In the genomic region with DNA sequence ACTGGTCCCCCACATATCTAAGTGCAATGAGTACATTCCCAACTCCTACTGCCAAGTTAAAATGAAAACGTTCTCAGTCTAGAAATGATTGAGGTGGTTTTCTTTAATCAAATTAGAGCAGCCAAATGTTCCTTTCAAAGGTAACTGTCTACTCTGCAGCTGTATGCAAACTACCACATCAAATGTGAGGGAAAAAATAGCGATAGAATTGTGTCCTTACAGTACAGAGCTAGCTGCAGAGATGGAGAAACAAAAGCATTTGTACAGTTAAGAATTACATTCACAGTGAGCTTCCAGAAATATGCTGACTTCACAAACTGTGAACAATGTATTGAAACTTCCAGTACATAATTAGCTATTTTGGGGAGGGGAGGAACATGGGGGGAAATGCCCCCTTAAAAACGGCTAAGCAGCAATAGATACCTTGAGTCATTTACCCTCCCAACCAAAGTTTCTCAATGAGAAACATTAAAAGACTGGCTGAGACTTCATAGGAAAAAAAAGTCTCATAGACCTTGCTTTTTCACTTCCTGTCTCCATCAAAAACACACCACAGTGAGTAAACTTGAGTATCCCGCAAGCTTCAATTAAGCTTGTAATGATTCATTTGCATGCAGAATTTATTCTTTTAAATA, we compare ENCODE assay signal across 9 cellular contexts. TPM values are rescaled to one million over a fixed set of nuclear protein-coding genes. Genes with fewer than 3 reads are reported as not detected.
DNase-seq lines count a peak whose midpoint lies in the region; ATAC-seq, FAIRE-seq and TF ChIP-seq lines count a peak whose summit lies in the region.
"Had no signal": no experiment of that assay in that cellular context is flagged by ENCODE, and none has a peak within 500 bp of the region (broad histone marks: within the 10 kb centered on the region; RNA-seq: fewer than 3 reads in every experiment).

No MANE protein-coding gene starts in this region.

- no peak for FAIRE-seq in H1 (lab: Jason Lieb, UNC)

- no peak overlapping the region for H3K4me3 ChIP-seq in H1 (ENCODE audit: extremely low read depth in 1 of 4, insufficient read depth in 2 of 4, low read depth in 3 of 4, low read length in 4 of 4)
- H3K4me3 ChIP-seq in esophagus squamous epithelium = no peak overlapping the region

- CTCF ChIA-PET in H1 (lab: Charles Lee; ENCODE audit: partially characterized antibody) = no interaction called here

- H3K9ac ChIP-seq in H1 (replicated peaks in 1 of 4; ENCODE audit: extremely low read depth in 1 of 4, low read depth in 3 of 4, low read length in 3 of 4) = no peak overlapping the region

- no peak overlapping the region for H2BK15ac ChIP-seq in H1 (ENCODE audit: low read length)

- H2BK12ac ChIP-seq in H1 (ENCODE audit: low read depth, low read length) = no peak overlapping the region

- H3K79me1 ChIP-seq in H1 (ENCODE audit: low read depth, low read length) = no peaks in the 10 kb centered on the region

- no peak overlapping the region for H2BK5ac ChIP-seq in H1 (ENCODE audit: low read depth, low read length)

- H3K14ac ChIP-seq in H1 (ENCODE audit: insufficient read length) = no peak overlapping the region

- H3K56ac ChIP-seq in H1 (replicated peaks; ENCODE audit: insufficient read length, low read depth, low read length) = no peak overlapping the region

- no peak for TF ChIP-seq CTCF in H1 (IDR thresholded peaks at IDR 0.05; ENCODE audit: control extremely low read depth in 1 of 3, insufficient read depth in 1 of 3, low read depth in 1 of 3, low read length in 3 of 3)
- no peak for TF ChIP-seq CTCF in esophagus squamous epithelium (IDR thresholded peaks at IDR 0.05)

- peaks cover 0 to 9% of the 10 kb centered on the region in 2 experiments; a peak in 2 of 4 replicates for H3K9me3 ChIP-seq in H1 (ENCODE audit: insufficient read depth in 2 of 2, low read depth in 1 of 2, low read length in 1 of 2)
- H3K9me3 ChIP-seq in esophagus squamous epithelium = no peaks in the 10 kb centered on the region

- no peaks in the 10 kb centered on the region for H3K23me2 ChIP-seq in H1 (ENCODE audit: low read depth, low read length)

- no peaks in the 10 kb centered on the region for H4K20me1 ChIP-seq in H1 (replicated peaks in 1 of 2; ENCODE audit: control insufficient read depth in 1 of 2, insufficient read depth in 2 of 2, low read length in 2 of 2)

- no peak overlapping the region for H3K23ac ChIP-seq in H1 (ENCODE audit: insufficient read length)

- no peak overlapping the region for H2AK5ac ChIP-seq in H1 (ENCODE audit: low read depth, low read length)

- ATAC-seq in HG02678 (IDR thresholded peaks at IDR 0.05; ENCODE audit: unreplicated experiment) = peak; percentile 65

- no peaks in the 10 kb centered on the region for H3K27me3 ChIP-seq in H1 (replicated peaks in 1 of 4; ENCODE audit: control insufficient read depth in 3 of 4, extremely low read depth in 1 of 4, insufficient read depth in 3 of 4, low read length in 3 of 4)
- H3K27me3 ChIP-seq in esophagus squamous epithelium = no peaks in the 10 kb centered on the region

- DNase-seq in DMS153 (lab: John Stamatoyannopoulos, UW) (peak; percentile 31), DMS153 treated with DMSO at 0.1 percent for 48 hours (lab: John Stamatoyannopoulos, UW; ENCODE audit: unreplicated experiment) (no peak), NCI-H526 treated with DMSO at 0.1 percent for 48 hours (lab: John Stamatoyannopoulos, UW) (peak; percentile 98), H1 (ENCODE audit: low read depth in 1 of 2, low spot score in 2 of 2) (no peak), NCI-H1436 treated with DMSO at 0.1 percent for 48 hours (lab: John Stamatoyannopoulos, UW) (no peak), esophagus squamous epithelium (lab: John Stamatoyannopoulos, UW) (no peak)
- no peak for DNase-seq in effector CD8-positive, alpha-beta T cell (lab: John Stamatoyannopoulos, UW)

- no peak for TF ChIP-seq RAD21 in H1 (IDR thresholded peaks at IDR 0.05 in 1 of 2, conservative IDR thresholded peaks at IDR 0.05 in 1 of 2; ENCODE audit: low read depth in 2 of 2, low read length in 2 of 2)

- no peak overlapping the region for H2BK20ac ChIP-seq in H1 (ENCODE audit: low read length)

- no peak overlapping the region for H2BK120ac ChIP-seq in H1 (replicated peaks; ENCODE audit: low read depth, low read length)

- no peak for TF ChIP-seq EP300 in H1 (IDR thresholded peaks at IDR 0.05; ENCODE audit: borderline replicate concordance in 1 of 2, low read depth in 2 of 2, low read length in 2 of 2)

- no peak overlapping the region for H3K4me2 ChIP-seq in H1 (ENCODE audit: insufficient read depth in 1 of 2, low read depth in 2 of 2, low read length in 2 of 2)

- no peak overlapping the region for H3K18ac ChIP-seq in H1 (ENCODE audit: extremely low read depth, low read length)

- H3K4ac ChIP-seq in H1 (replicated peaks; ENCODE audit: insufficient read length, low read depth, low read length) = no peak overlapping the region

- H3K4me1 ChIP-seq in H1 (replicated peaks in 1 of 4; ENCODE audit: control insufficient read depth in 3 of 4, insufficient read depth in 4 of 4, low read length in 3 of 4) (peaks cover 0 to 17% (median 7%) of the 10 kb centered on the region in 4 experiments; a peak in 5 of 7 replicates), esophagus squamous epithelium (peaks cover 13 to 34% (median 14%) of the 10 kb centered on the region in 3 donors)

- no peak overlapping the region for H2AFZ ChIP-seq in H1 (ENCODE audit: low read length)

- TF ChIP-seq POLR2A in H1 (IDR thresholded peaks at IDR 0.05; ENCODE audit: control extremely low read depth in 1 of 2, low read depth in 2 of 2, low read length in 2 of 2) (no peak), esophagus squamous epithelium (IDR thresholded peaks at IDR 0.05) (no peak)

- no peak overlapping the region for H4K8ac ChIP-seq in H1 (ENCODE audit: extremely low read depth, insufficient read depth, low read length)

- H3K36me3 ChIP-seq in H1 (ENCODE audit: control insufficient read depth in 2 of 4, insufficient read depth in 4 of 4, low read length in 3 of 4) (peaks cover 0 to 6% (median 0%) of the 10 kb centered on the region in 4 experiments; a peak in 3 of 8 replicates), esophagus squamous epithelium (no peaks in the 10 kb centered on the region)

- intact Hi-C loops in esophagus squamous epithelium (cut with DNase I) = no loop called here

- H3K27ac ChIP-seq in H1 (ENCODE audit: low read depth, low read length) (no peak overlapping the region), esophagus squamous epithelium (no peak overlapping the region)
- H3K27ac ChIP-seq: 22Rv1 had no signal

- no peak overlapping the region for H4K91ac ChIP-seq in H1 (replicated peaks; ENCODE audit: insufficient read length, low read length)

- peak overlapping the region; percentile 30 for H4K5ac ChIP-seq in H1 (ENCODE audit: insufficient read length, low read depth, low read length)

- 67% methylated on average over 4 of the region's 4 CpGs; no CpG with 5 or more reads in 1 of the 2 experiments for WGBS in H1 (ENCODE audit: extremely low coverage in 1 of 2, insufficient coverage in 1 of 2, insufficient read length in 1 of 2, insufficient replicate concordance in 2 of 2, low coverage in 1 of 2, low lambda C conversion rate in 2 of 2, missing lambda C conversion rate in 1 of 2), 2 experiments
- WGBS in esophagus squamous epithelium, 2 donors = 28 to 32% methylated on average over 4 of the region's 4 CpGs

- peaks cover 0 to 27% of the 10 kb centered on the region in 2 experiments; a peak in 2 of 4 replicates for H3K79me2 ChIP-seq in H1 (ENCODE audit: control insufficient read depth in 1 of 2, insufficient read depth in 2 of 2, low read length in 2 of 2)

- POLR2A ChIA-PET in H1 (lab: Charles Lee; ENCODE audit: partially characterized antibody) = interaction anchor here (1.4 kb wide), 1 partner anchor 13 kb away, joined by 3 read pairs; no protein-coding TSS in a partner anchor

TF ChIP-seq in H1, 55 proteins besides CTCF, POLR2A, EP300 and RAD21 (continues in another document):
- no peak for TF ChIP-seq SP2 (IDR thresholded peaks at IDR 0.05; ENCODE audit: low read length)

RNA-seq across cellular contexts. Expression of a gene that starts 22.9 kb away (rescaled TPM):
- total RNA-seq in H1 (2021; fragmentation: NEBNext Ultra II Directional; extraction: Animal tissue kit (Norgen Biotek cat#: 25700)) = 18.9 and 20.8 TPM in 2 replicates
- polyA plus RNA-seq in H1 (2011; rRNA removed) = 5.9 and 9.0 TPM in 2 replicates
- 8.0 TPM for polyA plus RNA-seq in H1 (2011; cell fraction: cytosol; rRNA removed)
- 18.6 TPM for polyA plus RNA-seq in H1 (2011; cell fraction: nucleus; rRNA removed)
- polyA plus RNA-seq in H1 (2012, experiment 1 of 2) = 4.9 to 8.4 TPM (median 6.0 TPM) in 4 replicates
- polyA plus RNA-seq in H1 (2012, experiment 2 of 2) = 0.60 TPM
- 5.0 TPM for polyA plus RNA-seq in H1 (2013, experiment 1 of 2)
- 5.0 TPM for polyA plus RNA-seq in H1 (2013, experiment 2 of 2)
- 29.2 and 45.3 TPM in 2 replicates for polyA minus RNA-seq in H1 (2011; rRNA and poly(A)+ RNA removed)
- 36.8 TPM for polyA minus RNA-seq in H1 (2011; cell fraction: cytosol; rRNA and poly(A)+ RNA removed)
- polyA minus RNA-seq in H1 (2011; cell fraction: nucleus; rRNA and poly(A)+ RNA removed) = 39.0 TPM
- total RNA-seq in esophagus squamous epithelium = 10 to 100 TPM; 15.6 to 59.2 (median 32.4) TPM

Comparison
In these comparisons a context has a peak if more than half of its experiments do, and no peak if none do; other contexts are left out.
1. DNase-seq: peak in DMS153 (single experiment) and NCI-H526 treated with DMSO at 0.1 percent for 48 hours (single experiment); none in DMS153 treated with DMSO at 0.1 percent for 48 hours (single experiment), H1 (0 of 2), effector CD8-positive, alpha-beta T cell (single experiment), NCI-H1436 treated with DMSO at 0.1 percent for 48 hours (single experiment) and esophagus squamous epithelium (single experiment).